Comparison of ENCODE assay signal across 26 cellular contexts in the genomic region with DNA sequence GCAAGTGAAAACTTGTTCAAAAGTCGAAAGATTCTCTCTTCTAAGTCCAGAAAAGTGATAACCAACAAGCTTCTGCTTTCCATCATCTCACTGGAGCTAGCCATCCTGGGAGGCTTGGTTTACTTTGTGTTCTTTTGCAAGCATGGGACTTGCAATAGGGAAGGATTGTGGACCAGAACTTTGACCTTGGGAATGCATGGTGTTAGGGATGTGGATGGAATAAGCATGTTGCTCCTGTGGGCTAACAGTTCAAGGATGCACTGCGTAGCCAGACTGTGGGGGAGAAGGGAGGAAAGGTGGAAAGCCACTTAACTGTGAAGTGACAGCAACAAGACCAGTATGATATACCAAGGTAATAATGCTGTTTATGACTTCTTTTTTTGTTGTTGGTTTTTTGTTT. TPM values are rescaled to one million over a fixed set of nuclear protein-coding genes. Genes with fewer than 3 reads are reported as not detected.
"Had no signal": no experiment of that assay in that cellular context is flagged by ENCODE, and none has a peak within 500 bp of the region (broad histone marks: within the 10 kb centered on the region; RNA-seq: fewer than 3 reads in every experiment).

No MANE protein-coding gene starts in this region.

- H3K4me3 ChIP-seq: gastrocnemius medialis, mucosa of descending colon, prostate gland, right atrium auricular region, testis, tibial artery, upper lobe of right lung, uterus had no signal

- FAIRE-seq: keratinocyte had no signal

- ATAC-seq: effector memory CD8-positive, alpha-beta T cell; gastrocnemius medialis; mucosa of descending colon; natural killer cell treated with Interleukin-12 subunit alpha and Interleukin-12 subunit beta and Interleukin-15 and Interleukin-18, amount 100 ng/mL, for 72 hours; sciatic nerve; stimulated activated memory B cell treated with anti-CD40 and anti-IgM and Interleukin-4, amounts not matched to agents 10 μg/mL and 1 μg/mL and 100 μg/mL, for 72 hours; stimulated activated naive CD8-positive, alpha-beta T cell treated with anti-CD3 and anti-CD28 coated beads, Interleukin-15, Interleukin-2, amounts not matched to agents 100 U/mL and 50 U/mL, for 24 hours; upper lobe of right lung had no signal

- DNase-seq: cortex of kidney; effector memory CD8-positive, alpha-beta T cell; foreskin fibroblast; gastrocnemius medialis; mesenchymal stem cell; mucosa of descending colon; naive B cell; stimulated activated CD4-positive, alpha-beta T cell treated with anti-CD3 and anti-CD28 coated beads, Interleukin-4, amount 100 ng/mL, for 4 hours; stimulated activated naive CD8-positive, alpha-beta T cell treated with anti-CD3 and anti-CD28 coated beads, Interleukin-15, Interleukin-2, amounts not matched to agents 100 U/mL and 50 U/mL, for 24 hours; substantia nigra; testis; tibial artery; upper lobe of right lung; uterus had no signal

- H3K27me3 ChIP-seq: gastrocnemius medialis, right atrium auricular region, testis, tibial artery, upper lobe of right lung, uterus had no signal

- H3K4me3 Mint-ChIP-seq: effector memory CD8-positive, alpha-beta T cell; mesothelial cell of epicardium; naive B cell; natural killer cell treated with Interleukin-12 subunit alpha and Interleukin-12 subunit beta and Interleukin-15 and Interleukin-18, amount 100 ng/mL, for 72 hours; neural crest cell; stimulated activated memory B cell treated with anti-CD40 and anti-IgM and Interleukin-4, amounts not matched to agents 10 μg/mL and 1 μg/mL and 100 μg/mL, for 72 hours had no signal

- H3K36me3 Mint-ChIP-seq: mesothelial cell of epicardium; naive B cell; natural killer cell treated with Interleukin-12 subunit alpha and Interleukin-12 subunit beta and Interleukin-15 and Interleukin-18, amount 100 ng/mL, for 72 hours; stimulated activated memory B cell treated with anti-CD40 and anti-IgM and Interleukin-4, amounts not matched to agents 10 μg/mL and 1 μg/mL and 100 μg/mL, for 72 hours had no signal

- H3K9me3 ChIP-seq: gastrocnemius medialis, prostate gland, testis, upper lobe of right lung, uterus had no signal

- H3K27ac ChIP-seq: gastrocnemius medialis, prostate gland, right atrium auricular region, testis, tibial artery, upper lobe of right lung, uterus had no signal

- H3K4me1 ChIP-seq: gastrocnemius medialis, prostate gland, right atrium auricular region, testis, upper lobe of right lung, uterus had no signal

- H3K4me1 Mint-ChIP-seq: mesothelial cell of epicardium, neural crest cell had no signal

- H3K9me3 Mint-ChIP-seq: effector memory CD8-positive, alpha-beta T cell; natural killer cell treated with Interleukin-12 subunit alpha and Interleukin-12 subunit beta and Interleukin-15 and Interleukin-18, amount 100 ng/mL, for 72 hours; neural crest cell; stimulated activated memory B cell treated with anti-CD40 and anti-IgM and Interleukin-4, amounts not matched to agents 10 μg/mL and 1 μg/mL and 100 μg/mL, for 72 hours had no signal

- H3K36me3 ChIP-seq: gastrocnemius medialis, prostate gland, right atrium auricular region, tibial artery, upper lobe of right lung, uterus had no signal

- H3K27ac Mint-ChIP-seq: effector memory CD8-positive, alpha-beta T cell; mesothelial cell of epicardium; natural killer cell treated with Interleukin-12 subunit alpha and Interleukin-12 subunit beta and Interleukin-15 and Interleukin-18, amount 100 ng/mL, for 72 hours; stimulated activated memory B cell treated with anti-CD40 and anti-IgM and Interleukin-4, amounts not matched to agents 10 μg/mL and 1 μg/mL and 100 μg/mL, for 72 hours had no signal

RNA-seq across cellular contexts. Expression of gene SOAT2, which starts 28.6 kb away (rescaled TPM):
- total RNA-seq: dermis microvascular lymphatic vessel endothelial cell, gastrocnemius medialis, glomerular endothelial cell, lung microvascular endothelial cell, neural crest cell, osteoblast, right atrium auricular region, upper lobe of right lung had no signal
- polyA plus RNA-seq: keratinocyte had no signal

RNA-seq across cellular contexts. Expression of gene IGFBP6, which starts 34.4 kb away (rescaled TPM):
- total RNA-seq: natural killer cell treated with Interleukin-12 subunit alpha and Interleukin-12 subunit beta and Interleukin-15 and Interleukin-18, amount 100 ng/mL, for 72 hours had no signal
